Comparison of ENCODE assay signal across 1 cellular context in genomic region chr5:90162324-90162723, GRCh38.
TF ChIP-seq lines count a peak whose summit lies in the region.

No MANE protein-coding gene starts in this region.

TF ChIP-seq in GM23338, 12 proteins besides CTCF, POLR2A, EP300 and RAD21 (continued from another document):
- TF ChIP-seq ZNF462 (CRISPR knock-in tag; IDR thresholded peaks at IDR 0.05): no peak
- TF ChIP-seq, protein P1, sequence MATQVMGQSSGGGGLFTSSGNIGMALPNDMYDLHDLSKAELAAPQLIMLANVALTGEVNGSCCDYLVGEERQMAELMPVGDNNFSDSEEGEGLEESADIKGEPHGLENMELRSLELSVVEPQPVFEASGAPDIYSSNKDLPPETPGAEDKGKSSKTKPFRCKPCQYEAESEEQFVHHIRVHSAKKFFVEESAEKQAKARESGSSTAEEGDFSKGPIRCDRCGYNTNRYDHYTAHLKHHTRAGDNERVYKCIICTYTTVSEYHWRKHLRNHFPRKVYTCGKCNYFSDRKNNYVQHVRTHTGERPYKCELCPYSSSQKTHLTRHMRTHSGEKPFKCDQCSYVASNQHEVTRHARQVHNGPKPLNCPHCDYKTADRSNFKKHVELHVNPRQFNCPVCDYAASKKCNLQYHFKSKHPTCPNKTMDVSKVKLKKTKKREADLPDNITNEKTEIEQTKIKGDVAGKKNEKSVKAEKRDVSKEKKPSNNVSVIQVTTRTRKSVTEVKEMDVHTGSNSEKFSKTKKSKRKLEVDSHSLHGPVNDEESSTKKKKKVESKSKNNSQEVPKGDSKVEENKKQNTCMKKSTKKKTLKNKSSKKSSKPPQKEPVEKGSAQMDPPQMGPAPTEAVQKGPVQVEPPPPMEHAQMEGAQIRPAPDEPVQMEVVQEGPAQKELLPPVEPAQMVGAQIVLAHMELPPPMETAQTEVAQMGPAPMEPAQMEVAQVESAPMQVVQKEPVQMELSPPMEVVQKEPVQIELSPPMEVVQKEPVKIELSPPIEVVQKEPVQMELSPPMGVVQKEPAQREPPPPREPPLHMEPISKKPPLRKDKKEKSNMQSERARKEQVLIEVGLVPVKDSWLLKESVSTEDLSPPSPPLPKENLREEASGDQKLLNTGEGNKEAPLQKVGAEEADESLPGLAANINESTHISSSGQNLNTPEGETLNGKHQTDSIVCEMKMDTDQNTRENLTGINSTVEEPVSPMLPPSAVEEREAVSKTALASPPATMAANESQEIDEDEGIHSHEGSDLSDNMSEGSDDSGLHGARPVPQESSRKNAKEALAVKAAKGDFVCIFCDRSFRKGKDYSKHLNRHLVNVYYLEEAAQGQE (IDR thresholded peaks at IDR 0.05; ENCODE audit: unreplicated experiment): no peak
- no peak for TF ChIP-seq CREB1 (CRISPR knock-in tag; IDR thresholded peaks at IDR 0.05; ENCODE audit: low read depth)
- TF ChIP-seq STAT1 (IDR thresholded peaks at IDR 0.05; ENCODE audit: unreplicated experiment): no peak
- TF ChIP-seq NANOG (IDR thresholded peaks at IDR 0.05; ENCODE audit: borderline replicate concordance): no peak
- TF ChIP-seq, protein P2, sequence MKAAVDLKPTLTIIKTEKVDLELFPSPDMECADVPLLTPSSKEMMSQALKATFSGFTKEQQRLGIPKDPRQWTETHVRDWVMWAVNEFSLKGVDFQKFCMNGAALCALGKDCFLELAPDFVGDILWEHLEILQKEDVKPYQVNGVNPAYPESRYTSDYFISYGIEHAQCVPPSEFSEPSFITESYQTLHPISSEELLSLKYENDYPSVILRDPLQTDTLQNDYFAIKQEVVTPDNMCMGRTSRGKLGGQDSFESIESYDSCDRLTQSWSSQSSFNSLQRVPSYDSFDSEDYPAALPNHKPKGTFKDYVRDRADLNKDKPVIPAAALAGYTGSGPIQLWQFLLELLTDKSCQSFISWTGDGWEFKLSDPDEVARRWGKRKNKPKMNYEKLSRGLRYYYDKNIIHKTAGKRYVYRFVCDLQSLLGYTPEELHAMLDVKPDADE (IDR thresholded peaks at IDR 0.05): no peak
TF ChIP-seq in GM23338: peak in this region for 0.
